Comparison of ENCODE assay signal across 8 cellular contexts in the genomic region with DNA sequence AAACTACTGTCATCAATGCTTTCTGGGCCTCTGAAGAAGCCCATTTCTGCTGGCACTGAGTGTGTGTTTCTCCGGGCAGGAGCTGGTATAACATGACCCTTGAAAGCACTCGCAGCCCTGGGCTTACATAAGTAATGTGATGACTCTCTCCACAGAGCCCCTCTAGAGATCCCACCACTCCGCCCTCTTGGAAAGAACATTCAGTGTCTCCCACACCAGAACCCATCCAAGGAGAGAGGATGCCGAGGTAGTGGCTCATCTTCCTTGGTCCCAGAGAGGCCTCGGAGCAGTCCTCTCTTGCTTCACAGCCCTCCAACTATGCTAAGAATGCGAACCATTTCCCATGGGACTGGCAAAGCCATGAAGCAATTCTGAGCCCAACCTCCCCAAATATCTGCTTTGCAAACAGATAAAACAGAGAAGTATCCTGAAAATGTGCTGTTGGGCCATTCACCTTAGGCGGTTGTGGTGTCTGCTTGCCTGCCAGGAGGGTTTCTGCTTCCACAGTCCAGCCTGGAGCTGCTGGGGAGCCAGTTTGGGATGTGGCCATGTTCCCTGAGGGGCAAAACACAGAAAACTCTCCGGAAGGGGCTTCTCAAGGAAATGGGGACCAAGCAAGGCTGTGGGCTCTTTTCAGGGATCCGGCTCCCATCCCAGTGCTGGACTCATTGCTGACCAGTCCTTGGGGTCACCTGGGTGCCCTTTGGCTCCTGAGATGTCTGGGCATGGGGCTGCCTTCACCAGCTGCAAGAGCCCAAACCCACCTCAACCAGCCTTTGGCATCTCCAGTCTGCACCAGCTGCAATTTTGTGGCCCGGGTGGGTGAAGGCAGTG. TPM values are rescaled to one million over a fixed set of nuclear protein-coding genes. Genes with fewer than 3 reads are reported as not detected.
DNase-seq lines count a peak whose midpoint lies in the region; ATAC-seq and TF ChIP-seq lines count a peak whose summit lies in the region.

No MANE protein-coding gene starts in this region.

- H3K4me3 ChIP-seq in GM23248 (peak overlapping the region; percentile 41), adipocyte (ENCODE audit: low read length) (peak overlapping the region; percentile 33), right atrium auricular region (no peak overlapping the region), skeletal muscle cell (ENCODE audit: low read depth, low read length) (no peak overlapping the region)

- H2AFZ ChIP-seq in GM23248: no peak overlapping the region

- H3K79me2 ChIP-seq in GM23248 (ENCODE audit: insufficient read depth): no peaks in the 10 kb centered on the region

- H3K27me3 ChIP-seq in GM23248 (replicated peaks; ENCODE audit: insufficient read depth) (no peaks in the 10 kb centered on the region), adipocyte (replicated peaks; ENCODE audit: control insufficient read depth, insufficient read depth, low read length) (no peaks in the 10 kb centered on the region), right atrium auricular region (no peaks in the 10 kb centered on the region)

- no peak for TF ChIP-seq CTCF in right atrium auricular region (IDR thresholded peaks at IDR 0.05)

- H3K9ac ChIP-seq in GM23248 (peak overlapping the region; percentile 72), adipocyte (ENCODE audit: low read length) (peak overlapping the region; percentile 86)

- H3K9me3 ChIP-seq in GM23248 (ENCODE audit: low read depth) (no peaks in the 10 kb centered on the region), adipocyte (ENCODE audit: control insufficient read depth, low read length) (no peaks in the 10 kb centered on the region), right atrium auricular region (no peaks in the 10 kb centered on the region)

- peaks cover 66% of the 10 kb centered on the region for H3F3A ChIP-seq in GM23248 (ENCODE audit: insufficient read depth)

- 10 to 11% methylated on average over 10 of the region's 10 CpGs for WGBS in GM23248 (ENCODE audit: low coverage in 1 of 2, low lambda C conversion rate in 2 of 2, missing lambda C conversion rate in 2 of 2), 2 experiments

- no peak for ATAC-seq in HG03280 (IDR thresholded peaks at IDR 0.05; ENCODE audit: unreplicated experiment)

- peaks cover 73% of the 10 kb centered on the region for H3K4me1 ChIP-seq in GM23248 (ENCODE audit: insufficient read depth)
- H3K4me1 ChIP-seq in adipocyte (ENCODE audit: control insufficient read depth, insufficient read depth, low read length): peaks cover 89% of the 10 kb centered on the region
- H3K4me1 ChIP-seq in right atrium auricular region: peaks cover 0 to 54% of the 10 kb centered on the region in 2 donors

- peak overlapping the region; percentile 75 for H3K4me2 ChIP-seq in GM23248 (ENCODE audit: unreplicated experiment)

- DNase-seq in GM23248: peak; percentile 99
- peak; percentile 97 for DNase-seq in adipocyte (ENCODE audit: low read depth)
- DNase-seq in right atrium auricular region (ENCODE audit: low spot score): peak; percentile 82
- DNase-seq in skeletal muscle cell (ENCODE audit: low read depth): peak; percentile 99
- no peak for DNase-seq in HPDE6-E6E7 (ENCODE audit: extremely low spot score)
- DNase-seq in activated naive CD4-positive, alpha-beta T cell treated with anti-CD3 and anti-CD28 coated beads, Interleukin-2, amount 50 U/mL, for 16 hours: no peak
- DNase-seq in NAMALWA (ENCODE audit: low spot score): no peak

- no peaks in the 10 kb centered on the region for H3K9me2 ChIP-seq in GM23248 (ENCODE audit: insufficient read depth)

- in situ Hi-C loops in GM23248 (cut with MboI): no loop called here

- H3K27ac ChIP-seq in GM23248: peak overlapping the region; percentile 94
- peak overlapping the region; percentile 8 to 51 for H3K27ac ChIP-seq in right atrium auricular region

- H3K36me3 ChIP-seq in GM23248 (ENCODE audit: low read depth) (no peaks in the 10 kb centered on the region), adipocyte (ENCODE audit: control insufficient read depth, insufficient read depth, low read length, severe bottlenecking) (no peaks in the 10 kb centered on the region), right atrium auricular region (no peaks in the 10 kb centered on the region)

- H4K20me1 ChIP-seq in GM23248 (ENCODE audit: insufficient read depth): no peaks in the 10 kb centered on the region

RNA-seq across cellular contexts. Expression of a gene that starts 47.3 kb away (rescaled TPM):
- total RNA-seq in GM23248 (2014; rRNA removed; shearing (Covaris generic)): 336 and 347 TPM in 2 replicates
- 156 TPM in 2 replicates for polyA plus RNA-seq in GM23248 (2016; fragmentation: Nextera tagmentation; extraction: Ambion mirVana)
- 100 to 1,000 TPM in 1 of 2 donors, 10 to 100 TPM in 1; 62.3 to 119 TPM for total RNA-seq in right atrium auricular region

Comparison
In these comparisons a context has a peak if more than half of its experiments do, and no peak if none do; other contexts are left out.
1. DNase-seq: peak in GM23248 (single experiment), adipocyte (single experiment), right atrium auricular region (single experiment) and skeletal muscle cell (single experiment); none in HPDE6-E6E7 (single experiment), activated naive CD4-positive, alpha-beta T cell treated with anti-CD3 and anti-CD28 coated beads, Interleukin-2, amount 50 U/mL, for 16 hours (single experiment) and NAMALWA (single experiment).
2. H3K4me3 ChIP-seq: peak in GM23248 (single experiment) and adipocyte (single experiment); none in right atrium auricular region (0 of 2) and skeletal muscle cell (single experiment).